Comparison of ENCODE assay signal across 31 cellular contexts in the genomic region with DNA sequence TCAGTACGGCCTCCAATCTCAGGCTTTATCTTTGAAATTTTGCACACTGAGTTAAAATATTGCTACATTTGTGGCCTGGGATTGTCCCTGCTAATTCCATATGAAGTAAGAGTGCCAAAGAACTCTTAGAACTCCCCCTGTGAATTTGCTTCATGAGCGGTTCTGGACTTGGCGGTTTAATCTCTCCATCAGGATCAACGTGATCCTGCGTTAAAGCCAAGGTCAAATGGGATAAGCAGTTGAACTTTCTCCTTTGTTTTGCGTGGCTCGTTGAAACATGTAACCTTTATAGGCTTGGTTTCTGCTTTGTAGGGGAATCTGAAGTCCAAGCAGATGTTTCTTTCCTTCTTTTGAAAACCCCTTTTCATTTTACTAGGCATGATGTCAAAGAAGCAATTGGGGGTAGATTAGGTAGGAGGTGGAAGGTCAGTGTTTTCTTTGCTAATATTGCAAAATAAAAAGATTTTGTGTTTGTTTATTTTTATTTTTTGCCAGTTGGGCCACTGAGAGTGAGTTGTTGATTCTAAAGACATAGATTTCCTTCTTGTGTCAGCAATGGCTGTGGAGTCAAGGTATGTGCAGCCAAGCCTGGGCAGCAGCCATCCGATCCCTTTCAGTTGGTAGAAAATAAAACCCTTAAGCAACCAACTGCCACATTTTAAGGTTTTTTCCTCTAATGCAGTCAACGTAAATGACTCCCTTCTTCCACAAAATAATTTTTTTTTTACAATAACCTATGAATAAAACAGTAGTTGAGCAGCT.
"Had no signal": no experiment of that assay in that cellular context is flagged by ENCODE, and none has a peak within 500 bp of the region (broad histone marks: within the 10 kb centered on the region; RNA-seq: fewer than 3 reads in every experiment).

No MANE protein-coding gene starts in this region.

- H3K27me3 Mint-ChIP-seq: activated B cell treated with CpG ODN at 0.5 μM for 24 hours; activated CD8-positive, alpha-beta memory T cell treated with anti-CD3 and anti-CD28 coated beads, Interleukin-2, amount 10 ng/mL, durations not matched to agents 7 days and 5 days; activated CD8-positive, alpha-beta T cell treated with anti-CD3 and anti-CD28 coated beads for 36 hours; activated naive CD8-positive, alpha-beta T cell; natural killer cell treated with Interleukin-12 subunit alpha and Interleukin-12 subunit beta and Interleukin-15 and Interleukin-18, amount 100 ng/mL, for 72 hours; stimulated activated memory B cell treated with anti-CD40 and anti-IgM and Interleukin-4, amounts not matched to agents 10 μg/mL and 1 μg/mL and 100 μg/mL, for 72 hours; stimulated activated naive CD8-positive, alpha-beta T cell treated with anti-CD3 and anti-CD28 coated beads, Interleukin-15, amount 100 ng/mL, for 72 hours had no signal

- H3K36me3 Mint-ChIP-seq: activated CD8-positive, alpha-beta memory T cell treated with anti-CD3 and anti-CD28 coated beads, Interleukin-2, amount 10 ng/mL, durations not matched to agents 7 days and 5 days; activated naive CD8-positive, alpha-beta T cell; natural killer cell treated with Interleukin-12 subunit alpha and Interleukin-12 subunit beta and Interleukin-15 and Interleukin-18, amount 100 ng/mL, for 72 hours; stimulated activated memory B cell treated with anti-CD40 and anti-IgM and Interleukin-4, amounts not matched to agents 10 μg/mL and 1 μg/mL and 100 μg/mL, for 72 hours had no signal

- H3K27ac ChIP-seq: body of pancreas, colonic mucosa, gastrocnemius medialis, hepatocyte, lower lobe of right lung, tibial artery, upper lobe of right lung had no signal

- H3K4me3 Mint-ChIP-seq: activated B cell treated with CpG ODN at 0.5 μM for 24 hours; activated CD8-positive, alpha-beta memory T cell treated with anti-CD3 and anti-CD28 coated beads, Interleukin-2, amount 10 ng/mL, durations not matched to agents 7 days and 5 days; activated CD8-positive, alpha-beta T cell treated with anti-CD3 and anti-CD28 coated beads for 36 hours; activated naive CD8-positive, alpha-beta T cell; activated T-cell treated with anti-CD3 and anti-CD28 coated beads, Interleukin-2, amount 50 U/mL, for 72 hours; natural killer cell treated with Interleukin-12 subunit alpha and Interleukin-12 subunit beta and Interleukin-15 and Interleukin-18, amount 100 ng/mL, for 72 hours; stimulated activated memory B cell treated with anti-CD40 and anti-IgM and Interleukin-4, amounts not matched to agents 10 μg/mL and 1 μg/mL and 100 μg/mL, for 72 hours; stimulated activated naive CD8-positive, alpha-beta T cell treated with anti-CD3 and anti-CD28 coated beads, Interleukin-15, amount 100 ng/mL, for 72 hours; T-helper 2 cell treated with Interferon-gamma antibody and Interleukin-4, amounts not matched to agents 5 μg/mL and 100 μg/mL, for 36 hours had no signal

- DNase-seq: activated B cell treated with CpG ODN at 0.5 μM for 24 hours; activated CD4-positive, alpha-beta T cell treated with anti-CD3 and anti-CD28 coated beads, Interleukin-2, amount 50 U/mL, for 1 hour; activated CD8-positive, alpha-beta memory T cell treated with anti-CD3 and anti-CD28 coated beads, Interleukin-2, amount 10 ng/mL, durations not matched to agents 7 days and 5 days; activated CD8-positive, alpha-beta T cell treated with anti-CD3 and anti-CD28 coated beads for 36 hours; activated naive CD4-positive, alpha-beta T cell treated with Interleukin-2 at 50 U/mL for 16 hours; activated T-cell treated with anti-CD3 and anti-CD28 coated beads, Interleukin-2, amount 50 U/mL, for 72 hours; anterior cingulate cortex; cerebellar nuclear complex; colonic mucosa; effector CD8-positive, alpha-beta T cell; gastrocnemius medialis; glutamatergic neuron; islet precursor cell; lower lobe of right lung; mesendoderm; mucosa of descending colon; stimulated activated CD4-positive, alpha-beta T cell treated with anti-CD3 and anti-CD28 coated beads, Interleukin-1b, Interleukin-23, amount 100 ng/mL, for 48 hours; stimulated activated CD4-positive, alpha-beta T cell treated with anti-CD3 and anti-CD28 coated beads, Interleukin-4, amount 100 ng/mL, for 4 hours; stimulated activated CD8-positive, alpha-beta memory T cell treated with anti-CD3 and anti-CD28 coated beads, Interleukin-4, amount 100 ng/mL, for 48 hours; stimulated activated naive CD8-positive, alpha-beta T cell treated with anti-CD3 and anti-CD28 coated beads, Interleukin-15, amount 100 ng/mL, for 72 hours; substantia nigra; T-helper 1 cell; tibial artery; upper lobe of right lung had no signal

- H3K4me1 ChIP-seq: colonic mucosa, gastrocnemius medialis, lower lobe of right lung had no signal

- H3K9me3 Mint-ChIP-seq: activated CD8-positive, alpha-beta T cell treated with anti-CD3 and anti-CD28 coated beads for 36 hours; activated T-cell treated with anti-CD3 and anti-CD28 coated beads, Interleukin-2, amount 50 U/mL, for 72 hours; stimulated activated memory B cell treated with anti-CD40 and anti-IgM and Interleukin-4, amounts not matched to agents 10 μg/mL and 1 μg/mL and 100 μg/mL, for 72 hours had no signal

- ATAC-seq: activated CD8-positive, alpha-beta memory T cell treated with anti-CD3 and anti-CD28 coated beads, Interleukin-2, amount 10 ng/mL, durations not matched to agents 7 days and 5 days; activated CD8-positive, alpha-beta T cell treated with anti-CD3 and anti-CD28 coated beads for 36 hours; activated T-cell treated with anti-CD3 and anti-CD28 coated beads, Interleukin-2, amount 50 U/mL, for 72 hours; body of pancreas; gastrocnemius medialis; lower lobe of right lung; mucosa of descending colon; natural killer cell treated with Interleukin-12 subunit alpha and Interleukin-12 subunit beta and Interleukin-15 and Interleukin-18, amount 100 ng/mL, for 72 hours; stimulated activated memory B cell treated with anti-CD40 and anti-IgM and Interleukin-4, amounts not matched to agents 10 μg/mL and 1 μg/mL and 100 μg/mL, for 72 hours; stimulated activated naive CD8-positive, alpha-beta T cell treated with anti-CD3 and anti-CD28 coated beads, Interleukin-15, amount 100 ng/mL, for 72 hours; upper lobe of right lung had no signal

- H3K4me3 ChIP-seq: body of pancreas, colonic mucosa, gastrocnemius medialis, hepatocyte, lower lobe of right lung, mucosa of descending colon, smooth muscle cell, tibial artery, upper lobe of right lung had no signal

- H3K9me3 ChIP-seq: body of pancreas, colonic mucosa, gastrocnemius medialis, lower lobe of right lung, tibial artery, upper lobe of right lung had no signal

- H3K36me3 ChIP-seq: colonic mucosa, gastrocnemius medialis, lower lobe of right lung, tibial artery, upper lobe of right lung had no signal

- H2AFZ ChIP-seq: hepatocyte had no signal

- H3K4me1 Mint-ChIP-seq: activated B cell treated with CpG ODN at 0.5 μM for 24 hours; activated CD8-positive, alpha-beta memory T cell treated with anti-CD3 and anti-CD28 coated beads, Interleukin-2, amount 10 ng/mL, durations not matched to agents 7 days and 5 days; stimulated activated memory B cell treated with anti-CD40 and anti-IgM and Interleukin-4, amounts not matched to agents 10 μg/mL and 1 μg/mL and 100 μg/mL, for 72 hours; stimulated activated naive CD8-positive, alpha-beta T cell treated with anti-CD3 and anti-CD28 coated beads, Interleukin-15, amount 100 ng/mL, for 72 hours had no signal

- H3K27me3 ChIP-seq: body of pancreas, colonic mucosa, gastrocnemius medialis, hepatocyte, tibial artery, upper lobe of right lung had no signal

- H3K4me2 ChIP-seq: hepatocyte, smooth muscle cell had no signal

- H3K79me2 ChIP-seq: hepatocyte had no signal

- H3K27ac Mint-ChIP-seq: activated B cell treated with CpG ODN at 0.5 μM for 24 hours; activated CD8-positive, alpha-beta memory T cell treated with anti-CD3 and anti-CD28 coated beads, Interleukin-2, amount 10 ng/mL, durations not matched to agents 7 days and 5 days; activated CD8-positive, alpha-beta T cell treated with anti-CD3 and anti-CD28 coated beads for 36 hours; activated naive CD8-positive, alpha-beta T cell; activated T-cell treated with anti-CD3 and anti-CD28 coated beads, Interleukin-2, amount 50 U/mL, for 72 hours; natural killer cell treated with Interleukin-12 subunit alpha and Interleukin-12 subunit beta and Interleukin-15 and Interleukin-18, amount 100 ng/mL, for 72 hours; stimulated activated memory B cell treated with anti-CD40 and anti-IgM and Interleukin-4, amounts not matched to agents 10 μg/mL and 1 μg/mL and 100 μg/mL, for 72 hours; stimulated activated naive CD8-positive, alpha-beta T cell treated with anti-CD3 and anti-CD28 coated beads, Interleukin-15, amount 100 ng/mL, for 72 hours; T-helper 2 cell treated with Interferon-gamma antibody and Interleukin-4, amounts not matched to agents 5 μg/mL and 100 μg/mL, for 36 hours had no signal
